Comparison of ENCODE assay signal across 1 cellular context in genomic region chr18:79367989-79368388, GRCh38.
TF ChIP-seq lines count a peak whose summit lies in the region.

No MANE protein-coding gene starts in this region.

TF ChIP-seq in SK-N-SH, 30 proteins besides CTCF, POLR2A, EP300 and RAD21 (continued from another document):
- TF ChIP-seq, protein P1, sequence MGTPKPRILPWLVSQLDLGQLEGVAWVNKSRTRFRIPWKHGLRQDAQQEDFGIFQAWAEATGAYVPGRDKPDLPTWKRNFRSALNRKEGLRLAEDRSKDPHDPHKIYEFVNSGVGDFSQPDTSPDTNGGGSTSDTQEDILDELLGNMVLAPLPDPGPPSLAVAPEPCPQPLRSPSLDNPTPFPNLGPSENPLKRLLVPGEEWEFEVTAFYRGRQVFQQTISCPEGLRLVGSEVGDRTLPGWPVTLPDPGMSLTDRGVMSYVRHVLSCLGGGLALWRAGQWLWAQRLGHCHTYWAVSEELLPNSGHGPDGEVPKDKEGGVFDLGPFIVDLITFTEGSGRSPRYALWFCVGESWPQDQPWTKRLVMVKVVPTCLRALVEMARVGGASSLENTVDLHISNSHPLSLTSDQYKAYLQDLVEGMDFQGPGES (IDR thresholded peaks at IDR 0.05; ENCODE audit: low read depth, low read length) = no peak
- TF ChIP-seq JUND (IDR thresholded peaks at IDR 0.05) (no peak), TCF12 (IDR thresholded peaks at IDR 0.05) (no peak), FOXM1 (IDR thresholded peaks at IDR 0.05; ENCODE audit: low read depth) (no peak)
- TF ChIP-seq, protein P2, sequence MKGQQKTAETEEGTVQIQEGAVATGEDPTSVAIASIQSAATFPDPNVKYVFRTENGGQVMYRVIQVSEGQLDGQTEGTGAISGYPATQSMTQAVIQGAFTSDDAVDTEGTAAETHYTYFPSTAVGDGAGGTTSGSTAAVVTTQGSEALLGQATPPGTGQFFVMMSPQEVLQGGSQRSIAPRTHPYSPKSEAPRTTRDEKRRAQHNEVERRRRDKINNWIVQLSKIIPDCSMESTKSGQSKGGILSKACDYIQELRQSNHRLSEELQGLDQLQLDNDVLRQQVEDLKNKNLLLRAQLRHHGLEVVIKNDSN (IDR thresholded peaks at IDR 0.05; ENCODE audit: borderline replicate concordance, low read depth) = no peak
